ENCODE assay signal across 20 cellular contexts in the genomic region with DNA sequence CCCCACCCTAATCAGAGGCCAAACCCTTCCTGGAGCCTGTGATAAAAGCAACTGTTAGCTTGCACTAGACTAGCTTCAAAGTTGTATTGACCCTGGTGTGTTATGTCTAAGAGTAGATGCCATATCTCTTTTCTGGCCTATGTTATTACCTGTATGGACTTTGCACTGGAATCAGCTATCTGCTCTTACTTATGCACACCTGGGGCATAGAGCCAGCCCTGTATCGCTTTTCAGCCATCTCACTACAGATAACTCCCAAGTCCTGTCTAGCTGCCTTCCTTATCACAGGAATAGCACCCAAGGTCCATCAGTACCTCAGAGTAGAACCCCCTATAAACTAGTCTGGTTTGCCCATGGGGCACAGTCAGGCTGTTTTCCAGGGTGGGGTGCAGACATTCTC. TPM values are rescaled to one million over a fixed set of nuclear protein-coding genes. Genes with fewer than 3 reads are reported as not detected.
A peak's percentile ranks its signal among the peaks of the same experiment; 100 is the strongest.
DNase-seq lines count a peak whose midpoint lies in the region; ATAC-seq, FAIRE-seq and TF ChIP-seq lines count a peak whose summit lies in the region.
"Had no signal": no experiment of that assay in that cellular context is flagged by ENCODE, and none has a peak within 500 bp of the region (broad histone marks: within the 10 kb centered on the region; RNA-seq: fewer than 3 reads in every experiment).

No MANE protein-coding gene starts in this region.

- no peaks in the 10 kb centered on the region for H3K9me3 Mint-ChIP-seq in Caco-2 (ENCODE audit: unreplicated experiment)
- no peaks in the 10 kb centered on the region for H3K9me3 Mint-ChIP-seq in memory B cell

- H3K4me1 ChIP-seq in Caco-2: peaks cover 15% of the 10 kb centered on the region
- H3K4me1 ChIP-seq in body of pancreas: peaks cover 24% of the 10 kb centered on the region
- peaks cover 7 to 9% of the 10 kb centered on the region in 2 donors for H3K4me1 ChIP-seq in small intestine (ENCODE audit: control insufficient read depth in 2 of 2, insufficient read depth in 1 of 2, low read depth in 1 of 2, low read length in 1 of 2)
- no peaks in the 10 kb centered on the region for H3K4me1 ChIP-seq in lower lobe of right lung

- H3K4me3 Mint-ChIP-seq in Caco-2 (ENCODE audit: unreplicated experiment) (no peak overlapping the region), memory B cell (no peak overlapping the region)

- TF ChIP-seq POLR2A in body of pancreas (IDR thresholded peaks at IDR 0.05): no peak

- H3K36me3 ChIP-seq in Caco-2 (ENCODE audit: control insufficient read depth, insufficient read depth, low read length) (no peaks in the 10 kb centered on the region), body of pancreas (replicated peaks in 1 of 2; ENCODE audit: insufficient read depth in 1 of 2, low read depth in 2 of 2) (no peaks in the 10 kb centered on the region), small intestine (ENCODE audit: control insufficient read depth in 2 of 2, insufficient read depth in 2 of 2, low read length in 2 of 2) (no peaks in the 10 kb centered on the region), lower lobe of right lung (no peaks in the 10 kb centered on the region)

- WGBS in body of pancreas, 2 donors: 14 to 36% methylated on average over 1 of the region's 1 CpG
- 22 to 66% (median 40%) methylated on average over 1 of the region's 1 CpG for WGBS in small intestine, 3 donors

- H3K27ac ChIP-seq in body of pancreas: no peak overlapping the region
- H3K27ac ChIP-seq in small intestine (ENCODE audit: low read depth in 1 of 2, low read length in 1 of 2): peak overlapping the region; percentile 5 to 30
- H3K27ac ChIP-seq in lower lobe of right lung: no peak overlapping the region
- H3K27ac ChIP-seq: GM23248 had no signal

- peak; percentile 69 for ATAC-seq in body of pancreas
- no peak for ATAC-seq in memory B cell (ENCODE audit: low read depth)
- no peak for ATAC-seq in HG02970 (IDR thresholded peaks at IDR 0.05; ENCODE audit: low FRiP score, unreplicated experiment)
- ATAC-seq in lower lobe of right lung: no peak

- H3K4me3 ChIP-seq in Caco-2 (ENCODE audit: low read depth, low read length): no peak overlapping the region
- no peak overlapping the region for H3K4me3 ChIP-seq in body of pancreas
- H3K4me3 ChIP-seq in small intestine (ENCODE audit: low read depth in 1 of 2, low read length in 2 of 2): no peak overlapping the region
- no peak overlapping the region for H3K4me3 ChIP-seq in lower lobe of right lung
- H3K4me3 ChIP-seq: GM23248 had no signal

- H3K27me3 ChIP-seq in Caco-2 (replicated peaks; ENCODE audit: control insufficient read depth, insufficient read depth, low read length): no peaks in the 10 kb centered on the region
- no peaks in the 10 kb centered on the region for H3K27me3 ChIP-seq in body of pancreas
- no peaks in the 10 kb centered on the region for H3K27me3 ChIP-seq in small intestine (ENCODE audit: control insufficient read depth in 2 of 2, insufficient read depth in 2 of 2, low read length in 2 of 2)
- H3K27me3 ChIP-seq in lower lobe of right lung (ENCODE audit: low read depth): no peaks in the 10 kb centered on the region

- POLR2A ChIA-PET in Caco-2 (lab: Charles Lee): no interaction called here

- H3K9me3 ChIP-seq in Caco-2 (no peaks in the 10 kb centered on the region), body of pancreas (no peaks in the 10 kb centered on the region), small intestine (ENCODE audit: control insufficient read depth, low read depth) (no peaks in the 10 kb centered on the region), lower lobe of right lung (no peaks in the 10 kb centered on the region)

- H3K36me3 Mint-ChIP-seq in Caco-2 (ENCODE audit: insufficient read depth, unreplicated experiment) (no peaks in the 10 kb centered on the region), memory B cell (peaks cover 38% of the 10 kb centered on the region)

- H3K4me1 Mint-ChIP-seq in Caco-2 (ENCODE audit: low read depth, unreplicated experiment) (peaks cover 14% of the 10 kb centered on the region), memory B cell (peaks cover 86% of the 10 kb centered on the region)

- H3K27ac Mint-ChIP-seq in Caco-2 (ENCODE audit: unreplicated experiment) (no peak overlapping the region), memory B cell (peak overlapping the region; percentile 90)

- intact Hi-C loops in Caco-2 (cut with micrococcal nuclease; ENCODE audit: unreplicated experiment): no loop called here
- intact Hi-C loops in body of pancreas (cut with DNase I): no loop called here
- intact Hi-C loops in lower lobe of right lung (cut with DNase I): no loop called here

- CTCF ChIA-PET in Caco-2 (lab: Charles Lee): no interaction called here

- BruUV-seq in Caco-2 (replicated peaks; lab: Mats Ljungman, UMichigan): no TSS peak

- H3K27me3 Mint-ChIP-seq in Caco-2 (ENCODE audit: insufficient read depth, unreplicated experiment) (no peaks in the 10 kb centered on the region), memory B cell (no peaks in the 10 kb centered on the region)

- DNase-seq in Caco-2 (peak; percentile 25 to 49), body of pancreas (peak in 2 of 4 donors; percentile 34 to 60), memory B cell (ENCODE audit: low spot score in 2 of 2) (no peak), small intestine (peak; percentile 96), cortex of kidney (lab: John Stamatoyannopoulos, UW) (no peak), lower lobe of right lung (no peak), NCI-H1092 treated with DMSO at 0.1 percent for 48 hours (lab: John Stamatoyannopoulos, UW) (no peak)
- DNase-seq: C1 segment of cervical spinal cord; DND-41; GF-D8; GM23248; KBM-7; NCI-H1436; NCI-H2029; NCI-H2171; NCI-H446; NK-92 treated with Interleukin-12 subunit alpha and Interleukin-12 subunit beta, amount 100 ng/mL, for 24 hours had no signal

- TF ChIP-seq CTCF in Caco-2 (IDR thresholded peaks at IDR 0.05; ENCODE audit: insufficient read depth in 1 of 2, low read depth in 1 of 2, low read length in 1 of 2, severe bottlenecking in 1 of 2, unreplicated experiment in 1 of 2): no peak
- no peak for TF ChIP-seq CTCF in body of pancreas (IDR thresholded peaks at IDR 0.05)
- no peak for TF ChIP-seq CTCF in lower lobe of right lung (IDR thresholded peaks at IDR 0.05)

- no peak for FAIRE-seq in small intestine (lab: Jason Lieb, UNC)
- FAIRE-seq: A204.1, GM12891 had no signal

RNA-seq across cellular contexts. Expression of a gene that starts 58.2 kb away (rescaled TPM):
- total RNA-seq in Caco-2 (2022) (0.21 and 0.29 TPM in 2 replicates), body of pancreas (10 to 100 TPM; 14.3 to 16.2 TPM), lower lobe of right lung (9.7 TPM)
- 10 to 100 TPM in 2 of 3 donors, 1 to 10 TPM in 1; 2.2 to 17.2 (median 10.7) TPM for polyA plus RNA-seq in small intestine

Comparison
In these comparisons a context has a peak if more than half of its experiments do, and no peak if none do; other contexts are left out.
1. DNase-seq: peak in Caco-2 (2 of 2) and small intestine (single experiment); none in memory B cell (0 of 2), cortex of kidney (single experiment), lower lobe of right lung (single experiment) and NCI-H1092 treated with DMSO at 0.1 percent for 48 hours (single experiment).
2. H3K27ac ChIP-seq: peak in small intestine (2 of 2); none in body of pancreas (0 of 4) and lower lobe of right lung (single experiment).